8 cellular contexts compared by ENCODE assay signal in the genomic region with DNA sequence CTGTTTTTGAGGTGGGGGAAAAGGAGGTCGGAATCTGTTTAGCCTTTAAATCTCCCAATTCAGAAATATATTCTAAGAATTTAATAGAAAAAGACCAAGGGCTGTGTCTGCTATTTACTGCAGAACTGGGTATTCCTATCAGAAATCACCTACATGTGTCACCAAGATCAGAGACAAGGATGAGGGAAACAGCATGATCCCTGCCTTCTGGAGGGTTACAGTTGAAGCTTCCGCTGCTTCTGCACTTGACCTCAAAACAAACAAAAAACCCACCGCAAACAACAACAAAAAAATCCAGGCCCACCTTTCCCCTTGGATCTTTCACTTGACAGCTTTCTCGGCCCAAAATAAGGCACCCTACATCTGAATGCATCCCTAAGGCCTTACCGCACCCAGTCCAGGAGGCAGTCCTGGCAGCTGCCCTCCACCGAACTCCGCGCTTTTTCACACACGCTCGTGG. TPM values are rescaled to one million over a fixed set of nuclear protein-coding genes. Genes with fewer than 3 reads are reported as not detected.
DNase-seq lines count a peak whose midpoint lies in the region; ATAC-seq, FAIRE-seq and TF ChIP-seq lines count a peak whose summit lies in the region.

No MANE protein-coding gene starts in this region.

- peaks cover 29% of the 10 kb centered on the region for H3K4me1 Mint-ChIP-seq in memory B cell

- DNase-seq in body of pancreas (no peak), memory B cell (ENCODE audit: low spot score in 2 of 2) (no peak), aorta (no peak), NCI-H187 (lab: John Stamatoyannopoulos, UW) (no peak), frontal cortex (ENCODE audit: low spot score in 2 of 2) (no peak)

- H3K4me1 ChIP-seq in body of pancreas (peaks cover 23% of the 10 kb centered on the region), aorta (ENCODE audit: control insufficient read depth in 1 of 2, insufficient read depth in 2 of 2, low read length in 2 of 2) (peaks cover 2 to 4% of the 10 kb centered on the region in 2 donors)

- intact Hi-C loops in body of pancreas (cut with DNase I) (no loop called here), aorta (cut with DNase I) (loop anchor here in 1 of 2 donors (10.0 kb wide), 2 partner anchors 109 to 141 kb away; no protein-coding TSS in a partner anchor)

- H3K36me3 ChIP-seq in body of pancreas (replicated peaks in 1 of 2; ENCODE audit: insufficient read depth in 1 of 2, low read depth in 2 of 2) (no peaks in the 10 kb centered on the region), aorta (ENCODE audit: control insufficient read depth in 1 of 2, insufficient read depth in 2 of 2, low read length in 1 of 2) (no peaks in the 10 kb centered on the region)

- H3K4me3 ChIP-seq in body of pancreas, result peak overlapping the region; percentile 1 to 55
- peak overlapping the region; percentile 60 to 91 for H3K4me3 ChIP-seq in aorta (ENCODE audit: low read length in 2 of 2)

- H3K9me3 Mint-ChIP-seq in memory B cell, result no peaks in the 10 kb centered on the region

- no peaks in the 10 kb centered on the region for H3K27me3 Mint-ChIP-seq in memory B cell

- H3K27me3 ChIP-seq in body of pancreas, result no peaks in the 10 kb centered on the region
- H3K27me3 ChIP-seq in aorta (ENCODE audit: control insufficient read depth in 1 of 2, insufficient read depth in 2 of 2, low read length in 1 of 2), result no peaks in the 10 kb centered on the region

- no peaks in the 10 kb centered on the region for H3K9me3 ChIP-seq in body of pancreas
- H3K9me3 ChIP-seq in aorta (ENCODE audit: control insufficient read depth, low read length), result no peaks in the 10 kb centered on the region

- H3K4me3 Mint-ChIP-seq in memory B cell, result peak overlapping the region; percentile 94

- H3K27ac ChIP-seq in body of pancreas (peak overlapping the region; percentile 71 to 84 (median 78)), aorta (ENCODE audit: low read depth in 1 of 2, low read length in 2 of 2) (peak overlapping the region; percentile 9 to 78)

- no peak for FAIRE-seq in frontal cortex (lab: Jason Lieb, UNC)

- no peak for TF ChIP-seq CTCF in body of pancreas (IDR thresholded peaks at IDR 0.05)

- H3K27ac Mint-ChIP-seq in memory B cell, result peak overlapping the region; percentile 33

- no peaks in the 10 kb centered on the region for H3K36me3 Mint-ChIP-seq in memory B cell

- no peak for TF ChIP-seq POLR2A in GM18505 (IDR thresholded peaks at IDR 0.05; ENCODE audit: borderline replicate concordance, extremely low read depth, insufficient read depth, insufficient read length)
- TF ChIP-seq POLR2A in body of pancreas (IDR thresholded peaks at IDR 0.05), result no peak

- ATAC-seq in GM18505 (IDR thresholded peaks at IDR 0.05; ENCODE audit: unreplicated experiment), result peak; percentile 9
- ATAC-seq in HG03095 (IDR thresholded peaks at IDR 0.05; ENCODE audit: unreplicated experiment), result peak; percentile 7
- ATAC-seq in body of pancreas, result peak; percentile 28
- ATAC-seq in memory B cell (ENCODE audit: low read depth), result peak; percentile 1
- no peak for ATAC-seq in aorta (ENCODE audit: low FRiP score)
- no peak for ATAC-seq in HG02763 (IDR thresholded peaks at IDR 0.05; ENCODE audit: unreplicated experiment)

- WGBS in body of pancreas, 2 donors, result 10 to 22% methylated on average over 9 of the region's 10 CpGs
- 4 to 6% methylated on average over 9 to 10 of the region's 10 CpGs for WGBS in aorta, 2 donors

RNA-seq across cellular contexts. Expression of a gene that starts 0.8 kb away (rescaled TPM):
- total RNA-seq in body of pancreas (10 to 100 TPM; 21.8 to 35.6 TPM), aorta (10 to 100 TPM; 53.6 to 72.4 TPM), frontal cortex (77.9 TPM)
- polyA plus RNA-seq in aorta, result 1 to 10 TPM; 4.6 to 5.5 TPM

Comparison
In these comparisons a context has a peak if more than half of its experiments do, and no peak if none do; other contexts are left out.
1. ATAC-seq: peak in GM18505 (single experiment), HG03095 (single experiment), body of pancreas (single experiment) and memory B cell (single experiment); none in aorta (single experiment) and HG02763 (single experiment).